In genomic region chr12:52944683-52945388, GRCh38 we compare ENCODE assay signal across 14 cellular contexts. TPM values are rescaled to one million over a fixed set of nuclear protein-coding genes. Genes with fewer than 3 reads are reported as not detected.
A peak's percentile ranks its signal among the peaks of the same experiment; 100 is the strongest.
DNase-seq lines count a peak whose midpoint lies in the region; ATAC-seq and TF ChIP-seq lines count a peak whose summit lies in the region.
"Had no signal": no experiment of that assay in that cellular context is flagged by ENCODE, and none has a peak within 500 bp of the region (broad histone marks: within the 10 kb centered on the region; RNA-seq: fewer than 3 reads in every experiment).

No MANE protein-coding gene starts in this region.

- CTCF ChIA-PET in activated CD4-positive, alpha-beta memory T cell treated with anti-CD3 and anti-CD28 coated beads, Interleukin-2, amount 10 ng/mL, durations not matched to agents 7 days and 5 days (lab: Charles Lee) = interaction anchor here (1.1 to 1.5 kb wide), 2 partner anchors 18 to 36 kb away, joined by 3 to 5 read pairs; no protein-coding TSS in a partner anchor

- peak overlapping the region; percentile 95 to 98 (median 96) for H3K27ac Mint-ChIP-seq in H9
- no peak overlapping the region for H3K27ac Mint-ChIP-seq in activated CD4-positive, alpha-beta memory T cell treated with anti-CD3 and anti-CD28 coated beads, Interleukin-2, amount 10 ng/mL, durations not matched to agents 7 days and 5 days
- H3K27ac Mint-ChIP-seq: activated T-helper 1 cell treated with anti-CD3 and anti-CD28 coated beads, Interleukin-12 subunit alpha, Interleukin-12 subunit beta, Interleukin-2, Interleukin-4 antibody, amounts not matched to agents 30 ng/mL and 10 ng/mL and 1 ng/mL, durations not matched to agents 14 hours and 24 hours and 36 hours; stimulated activated naive CD8-positive, alpha-beta T cell treated with anti-CD3 and anti-CD28 coated beads, Interleukin-15, Interleukin-2, amounts not matched to agents 100 ng/mL and 50 ng/mL, for 24 hours had no signal

- H2AFZ ChIP-seq in H9 (ENCODE audit: low read length) = no peak overlapping the region
- H2AFZ ChIP-seq in trophoblast cell (ENCODE audit: insufficient read depth, low read length, poor library complexity) = peak overlapping the region; percentile 58

- H2AK5ac ChIP-seq in H9 (ENCODE audit: insufficient read length, low read length) (no peak overlapping the region), trophoblast cell (ENCODE audit: low read length) (peak overlapping the region; percentile 56)

- H3K27me3 ChIP-seq in H9 (ENCODE audit: insufficient read depth, low read length) (no peaks in the 10 kb centered on the region), RWPE2 (ENCODE audit: insufficient read depth, poor library complexity, severe bottlenecking) (no peaks in the 10 kb centered on the region), iPS-20b (ENCODE audit: insufficient read depth, low read length) (no peaks in the 10 kb centered on the region), trophoblast cell (ENCODE audit: insufficient read depth, low read length) (no peaks in the 10 kb centered on the region), esophagus squamous epithelium (peaks cover 0 to 21% (median 0%) of the 10 kb centered on the region in 4 donors)
- H3K27me3 ChIP-seq: MG63 had no signal

- no peak for DNase-seq in H9
- DNase-seq in RWPE2 (ENCODE audit: low spot score) = no peak
- DNase-seq in trophoblast cell = peak in 1 of 2 donors; percentile 54
- DNase-seq in activated CD4-positive, alpha-beta memory T cell treated with anti-CD3 and anti-CD28 coated beads, Interleukin-2, amount 10 ng/mL, durations not matched to agents 7 days and 5 days = no peak
- no peak for DNase-seq in esophagus squamous epithelium (lab: John Stamatoyannopoulos, UW)
- DNase-seq in activated CD4-positive, alpha-beta T cell treated with anti-CD3 and anti-CD28 coated beads, Interleukin-2, amount 50 U/mL, for 48 hours = no peak
- no peak for DNase-seq in NCI-H1105 treated with DMSO at 0.1 percent for 48 hours (lab: John Stamatoyannopoulos, UW)
- DNase-seq: GF-D8, MG63, NCI-H1694 treated with DMSO at 0.1 percent for 48 hours, NCI-H446 had no signal

- H3K4ac ChIP-seq in H9 (ENCODE audit: low read depth, low read length) = no peak overlapping the region; the same call in 1 of the 2 replicates
- H3K4ac ChIP-seq in trophoblast cell (ENCODE audit: low read depth, low read length) = peak overlapping the region; percentile 93

- peaks cover 10% of the 10 kb centered on the region for H3K23me2 ChIP-seq in H9 (ENCODE audit: insufficient read length, low read depth, low read length, poor library complexity, severe bottlenecking)

- no peak overlapping the region for H3K56ac ChIP-seq in H9 (ENCODE audit: insufficient read length, low read depth, low read length)

- H2BK120ac ChIP-seq in H9 (ENCODE audit: low read depth, low read length, poor library complexity, severe bottlenecking) = no peak overlapping the region
- H2BK120ac ChIP-seq in trophoblast cell (ENCODE audit: insufficient read depth, low read length, poor library complexity) = peak overlapping the region; percentile 100

- intact Hi-C loops in esophagus squamous epithelium (cut with DNase I) = no loop called here

- no peak for ATAC-seq in RWPE2 (ENCODE audit: low read depth)

- no peak overlapping the region for H3T11ph ChIP-seq in H9 (ENCODE audit: low read length)

- H3K4me3 ChIP-seq in RWPE2 (ENCODE audit: severe bottlenecking) (no peak overlapping the region), iPS-20b (ENCODE audit: low read length) (peak overlapping the region; percentile 48), trophoblast cell (ENCODE audit: low read depth, low read length) (no peak overlapping the region), esophagus squamous epithelium (no peak overlapping the region)
- H3K4me3 ChIP-seq: MG63 had no signal

- H4K91ac ChIP-seq in H9 (ENCODE audit: insufficient read length, low read depth, low read length) (peak overlapping the region; percentile 10), trophoblast cell (ENCODE audit: low read depth, low read length) (peak overlapping the region; percentile 100)

- H3K36me3 ChIP-seq in RWPE2 (ENCODE audit: low read depth) (peaks cover 8% of the 10 kb centered on the region), iPS-20b (ENCODE audit: insufficient read depth, low read depth, low read length) (0 out of 2 replicates have a peak, but pooled peaks cover 3% of the 10 kb centered on the region), trophoblast cell (ENCODE audit: control insufficient read depth in 1 of 2, insufficient read depth in 2 of 2, low read length in 2 of 2) (peaks cover 4% of the 10 kb centered on the region in 2 experiments), esophagus squamous epithelium (no peaks in the 10 kb centered on the region)

- peak overlapping the region; percentile 30 for H3K4me2 ChIP-seq in H9 (ENCODE audit: insufficient read depth, insufficient read length, low read length)
- H3K4me2 ChIP-seq in trophoblast cell (ENCODE audit: low read length) = peak overlapping the region; percentile 43

- H3K4me3 Mint-ChIP-seq in H9 = peak overlapping the region in 1 of 2 experiments; percentile 65; a peak in 3 of 5 replicates
- H3K4me3 Mint-ChIP-seq in activated CD4-positive, alpha-beta memory T cell treated with anti-CD3 and anti-CD28 coated beads, Interleukin-2, amount 10 ng/mL, durations not matched to agents 7 days and 5 days = no peak overlapping the region
- H3K4me3 Mint-ChIP-seq: activated T-helper 1 cell treated with anti-CD3 and anti-CD28 coated beads, Interleukin-12 subunit alpha, Interleukin-12 subunit beta, Interleukin-2, Interleukin-4 antibody, amounts not matched to agents 30 ng/mL and 10 ng/mL and 1 ng/mL, durations not matched to agents 14 hours and 24 hours and 36 hours; stimulated activated naive CD8-positive, alpha-beta T cell treated with anti-CD3 and anti-CD28 coated beads, Interleukin-15, Interleukin-2, amounts not matched to agents 100 ng/mL and 50 ng/mL, for 24 hours had no signal

- H3K79me1 ChIP-seq in H9 (ENCODE audit: insufficient read depth, low read depth, low read length, poor library complexity, severe bottlenecking) = no peaks in the 10 kb centered on the region
- H3K79me1 ChIP-seq in trophoblast cell (ENCODE audit: low read length) = peaks cover 65% of the 10 kb centered on the region

- no peak for TF ChIP-seq POLR2A in esophagus squamous epithelium (IDR thresholded peaks at IDR 0.05)

- H2BK5ac ChIP-seq in H9 (ENCODE audit: insufficient read length, low read length) (no peak overlapping the region), trophoblast cell (ENCODE audit: low read depth, low read length, poor library complexity) (peak overlapping the region; percentile 100)

- no peak overlapping the region for H3K23ac ChIP-seq in H9 (ENCODE audit: insufficient read length, low read depth, low read length)
- H3K23ac ChIP-seq in trophoblast cell (ENCODE audit: low read length) = no peak overlapping the region

- H3K4me1 Mint-ChIP-seq in H9 = peaks cover 58 to 66% of the 10 kb centered on the region in 2 experiments
- H3K4me1 Mint-ChIP-seq in activated CD4-positive, alpha-beta memory T cell treated with anti-CD3 and anti-CD28 coated beads, Interleukin-2, amount 10 ng/mL, durations not matched to agents 7 days and 5 days = peaks cover 2% of the 10 kb centered on the region

- peak overlapping the region; percentile 54 for H4K12ac ChIP-seq in trophoblast cell (ENCODE audit: low read depth, low read length)

- peak overlapping the region; percentile 77 for H2BK12ac ChIP-seq in H9 (ENCODE audit: insufficient read length, low read depth, low read length)
- peak overlapping the region; percentile 94 for H2BK12ac ChIP-seq in trophoblast cell (ENCODE audit: low read length)

- H4K5ac ChIP-seq in H9 (ENCODE audit: insufficient read length, low read depth, low read length) = no peak overlapping the region

- H3K9me3 Mint-ChIP-seq in H9 = peaks cover 1 to 2% of the 10 kb centered on the region in 2 experiments; a peak in 1 of 5 replicates
- no peaks in the 10 kb centered on the region for H3K9me3 Mint-ChIP-seq in activated CD4-positive, alpha-beta memory T cell treated with anti-CD3 and anti-CD28 coated beads, Interleukin-2, amount 10 ng/mL, durations not matched to agents 7 days and 5 days
- H3K9me3 Mint-ChIP-seq: activated T-helper 1 cell treated with anti-CD3 and anti-CD28 coated beads, Interleukin-12 subunit alpha, Interleukin-12 subunit beta, Interleukin-2, Interleukin-4 antibody, amounts not matched to agents 30 ng/mL and 10 ng/mL and 1 ng/mL, durations not matched to agents 14 hours and 24 hours and 36 hours had no signal

- peaks cover 4% of the 10 kb centered on the region; the same call in 1 of the 2 replicates for H3K79me2 ChIP-seq in H9 (ENCODE audit: insufficient read depth, low read length)
- peaks cover 32% of the 10 kb centered on the region for H3K79me2 ChIP-seq in trophoblast cell (ENCODE audit: control insufficient read depth, insufficient read depth, low read length, poor library complexity)

- no peak overlapping the region for H2BK20ac ChIP-seq in H9 (ENCODE audit: low read depth, low read length, poor library complexity, severe bottlenecking)

- H3K4me1 ChIP-seq in H9 (ENCODE audit: insufficient read depth, low read length) = peaks cover 20% of the 10 kb centered on the region
- peaks cover 25% of the 10 kb centered on the region for H3K4me1 ChIP-seq in RWPE2 (ENCODE audit: insufficient read depth, poor library complexity, severe bottlenecking)
- H3K4me1 ChIP-seq in iPS-20b (ENCODE audit: insufficient read depth, low read length) = peaks cover 31% of the 10 kb centered on the region
- H3K4me1 ChIP-seq in trophoblast cell (ENCODE audit: control insufficient read depth in 1 of 2, insufficient read depth in 2 of 2, low read length in 2 of 2) = peaks cover 39 to 42% of the 10 kb centered on the region in 2 experiments
- H3K4me1 ChIP-seq in esophagus squamous epithelium = peaks cover 0 to 41% (median 4%) of the 10 kb centered on the region in 3 donors

- H2BK15ac ChIP-seq in H9 (ENCODE audit: low read depth, low read length) = no peak overlapping the region; the same call in 1 of the 2 replicates

- no CpG with 5 or more reads among the region's 8 CpGs for WGBS in H9 (ENCODE audit: extremely low coverage, insufficient read length, low lambda C conversion rate)
- WGBS in trophoblast cell (ENCODE audit: extremely low coverage, insufficient coverage, insufficient read length) = no CpG with 5 or more reads among the region's 8 CpGs
- 83 to 89% methylated on average over 7 to 8 of the region's 8 CpGs for WGBS in esophagus squamous epithelium, 2 donors

- H3K14ac ChIP-seq in H9 (ENCODE audit: insufficient read depth, low read length) = peak overlapping the region; percentile 9; the same call in 1 of the 2 replicates
- peak overlapping the region; percentile 87 for H3K14ac ChIP-seq in trophoblast cell (ENCODE audit: low read length)

- POLR2A ChIA-PET in activated CD4-positive, alpha-beta memory T cell treated with anti-CD3 and anti-CD28 coated beads, Interleukin-2, amount 10 ng/mL, durations not matched to agents 7 days and 5 days (lab: Charles Lee) = interaction anchor here (0.7 kb wide), 1 partner anchor 60 kb away, joined by 3 read pairs; no protein-coding TSS in a partner anchor

- H4K8ac ChIP-seq in H9 (replicated peaks; ENCODE audit: insufficient read length, low read depth, low read length) (no peak overlapping the region), trophoblast cell (ENCODE audit: low read depth, low read length) (peak overlapping the region; percentile 95)

- H3K36me3 Mint-ChIP-seq in H9 (ENCODE audit: insufficient read depth in 1 of 3, low read depth in 3 of 3) = peaks cover 5 to 6% (median 6%) of the 10 kb centered on the region in 3 experiments; a peak in 6 of 7 replicates
- H3K36me3 Mint-ChIP-seq in activated CD4-positive, alpha-beta memory T cell treated with anti-CD3 and anti-CD28 coated beads, Interleukin-2, amount 10 ng/mL, durations not matched to agents 7 days and 5 days (ENCODE audit: low read depth) = no peaks in the 10 kb centered on the region

- H3K9me3 ChIP-seq in H9 (ENCODE audit: control insufficient read depth, low read depth, low read length) (no peaks in the 10 kb centered on the region), RWPE2 (ENCODE audit: severe bottlenecking) (no peaks in the 10 kb centered on the region), iPS-20b (ENCODE audit: insufficient read depth, low read depth, low read length) (no peaks in the 10 kb centered on the region), trophoblast cell (ENCODE audit: insufficient read depth, low read depth, low read length) (no peaks in the 10 kb centered on the region), esophagus squamous epithelium (no peaks in the 10 kb centered on the region)
- H3K9me3 ChIP-seq: MG63 had no signal

- TF ChIP-seq CTCF in H9 (conservative IDR thresholded peaks at IDR 0.05) (no peak), RWPE2 (IDR thresholded peaks at IDR 0.05; ENCODE audit: poor library complexity, severe bottlenecking) (no peak), esophagus squamous epithelium (IDR thresholded peaks at IDR 0.05) (no peak)

- no peaks in the 10 kb centered on the region for H3K27me3 Mint-ChIP-seq in H9 (ENCODE audit: low read depth)
- peaks cover 21% of the 10 kb centered on the region for H3K27me3 Mint-ChIP-seq in activated CD4-positive, alpha-beta memory T cell treated with anti-CD3 and anti-CD28 coated beads, Interleukin-2, amount 10 ng/mL, durations not matched to agents 7 days and 5 days

- H3K9ac ChIP-seq in H9 (ENCODE audit: extremely low read depth, insufficient read length, low read length) (peak overlapping the region; percentile 0), iPS-20b (ENCODE audit: low read depth, low read length) (peak overlapping the region; percentile 44), trophoblast cell (ENCODE audit: low read length) (peak overlapping the region; percentile 47)

- H3K18ac ChIP-seq in H9 (ENCODE audit: insufficient read length, low read depth, low read length) (peak overlapping the region; percentile 47), trophoblast cell (ENCODE audit: low read length) (peak overlapping the region; percentile 86)

- H3K27ac ChIP-seq in H9 (ENCODE audit: insufficient read length, low read depth, low read length) = peak overlapping the region; percentile 89
- peak overlapping the region; percentile 96 for H3K27ac ChIP-seq in RWPE2 (ENCODE audit: poor library complexity, severe bottlenecking)
- peak overlapping the region; percentile 74 for H3K27ac ChIP-seq in iPS-20b (ENCODE audit: low read length)
- H3K27ac ChIP-seq in trophoblast cell (ENCODE audit: low read depth, low read length) = peak overlapping the region; percentile 100
- H3K27ac ChIP-seq in esophagus squamous epithelium = no peak overlapping the region

- no peaks in the 10 kb centered on the region for H4K20me1 ChIP-seq in H9 (ENCODE audit: control insufficient read depth, insufficient read depth, insufficient read length)

RNA-seq across cellular contexts. Expression of gene KRT18, which starts 4.1 kb away (rescaled TPM):
- total RNA-seq in H9 (2021) = 245 and 263 TPM in 2 replicates
- 4,184 and 4,236 TPM in 2 replicates for polyA plus RNA-seq in trophoblast cell (2013)
- total RNA-seq in activated CD4-positive, alpha-beta memory T cell treated with anti-CD3 and anti-CD28 coated beads, Interleukin-2, amount 10 ng/mL, durations not matched to agents 7 days and 5 days = 1 to 10 TPM; 2.2 to 2.8 TPM
- 100 to 1,000 TPM; 141 to 169 (median 153) TPM for total RNA-seq in esophagus squamous epithelium

RNA-seq across cellular contexts. Expression of gene KRT8, which starts 40.0 kb away (rescaled TPM):
- total RNA-seq in H9 (2021) = 244 and 247 TPM in 2 replicates
- polyA plus RNA-seq in trophoblast cell (2013) = 5,322 and 5,443 TPM in 2 replicates
- under 1 TPM; 0.33 to 0.65 TPM for total RNA-seq in activated CD4-positive, alpha-beta memory T cell treated with anti-CD3 and anti-CD28 coated beads, Interleukin-2, amount 10 ng/mL, durations not matched to agents 7 days and 5 days
- total RNA-seq in esophagus squamous epithelium = 10 to 100 TPM; 27.2 to 50.2 (median 38.2) TPM

Comparison
In these comparisons a context has a peak if more than half of its experiments do, and no peak if none do; other contexts are left out.
1. H3K27ac ChIP-seq: peak in H9 (single experiment), RWPE2 (single experiment), iPS-20b (single experiment) and trophoblast cell (single experiment); none in esophagus squamous epithelium (0 of 4).
2. RNA of gene KRT18, which starts 4.1 kb away (total RNA-seq): 245 to 263 TPM in H9 and 141 to 169 TPM in esophagus squamous epithelium; 2.2 to 2.8 TPM in activated CD4-positive, alpha-beta memory T cell treated with anti-CD3 and anti-CD28 coated beads, Interleukin-2, amount 10 ng/mL, durations not matched to agents 7 days and 5 days; every median in the first group is over 10 times any median in the second.
3. RNA of gene KRT8, which starts 40.0 kb away (total RNA-seq): 244 to 247 TPM in H9 and 27.2 to 50.2 TPM in esophagus squamous epithelium; 0.33 to 0.65 TPM in activated CD4-positive, alpha-beta memory T cell treated with anti-CD3 and anti-CD28 coated beads, Interleukin-2, amount 10 ng/mL, durations not matched to agents 7 days and 5 days; every median in the first group is over 10 times any median in the second.
4. Peak in every context shown above with its lines, with median percentiles within 50 percentile points of each other: H3K9ac ChIP-seq.